In the genomic region with DNA sequence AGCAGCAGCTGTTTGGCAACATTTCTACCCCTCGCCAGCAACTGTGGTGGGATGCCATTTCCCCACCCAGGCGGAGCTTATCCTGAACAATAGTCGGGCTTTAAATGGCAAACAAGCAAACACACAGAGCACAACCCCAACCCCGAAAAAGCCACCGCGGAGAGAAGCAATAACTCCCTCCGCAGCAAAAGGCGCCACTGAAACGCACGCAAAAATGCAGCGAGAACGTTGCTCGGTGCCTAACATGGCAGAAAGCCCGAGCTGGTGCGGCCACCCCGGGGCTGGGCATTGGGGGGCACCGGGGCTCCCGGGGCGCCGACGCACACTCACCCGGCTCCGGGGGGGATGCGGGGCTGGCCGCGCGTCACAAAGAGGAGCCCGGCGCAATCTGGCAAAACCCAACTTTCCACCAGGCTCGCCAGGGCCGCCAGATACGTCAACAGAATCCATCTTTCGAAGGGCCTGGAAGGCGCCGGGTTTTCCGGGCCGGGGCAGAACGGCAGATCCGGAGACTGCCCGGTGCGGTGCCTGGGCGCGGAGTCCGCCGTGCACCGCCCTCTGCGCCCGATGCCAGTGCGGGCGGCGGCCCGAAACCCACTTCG, we compare ENCODE assay signal across 10 cellular contexts.
DNase-seq lines count a peak whose midpoint lies in the region; ATAC-seq and TF ChIP-seq lines count a peak whose summit lies in the region.
"Had no signal": no experiment of that assay in that cellular context is flagged by ENCODE, and none has a peak within 500 bp of the region (broad histone marks: within the 10 kb centered on the region; RNA-seq: fewer than 3 reads in every experiment).

No MANE protein-coding gene starts in this region.

- H3K4me1 ChIP-seq in HUES48 (ENCODE audit: control insufficient read depth, insufficient read depth, low read length) = peaks cover 16% of the 10 kb centered on the region
- H3K4me1 ChIP-seq in muscle layer of duodenum (ENCODE audit: control insufficient read depth in 1 of 2, insufficient read depth in 2 of 2, low read length in 2 of 2) = peaks cover 0 to 10% of the 10 kb centered on the region in 2 donors
- H3K4me1 ChIP-seq: foreskin keratinocyte had no signal

- H3K9ac ChIP-seq in HUES48 (ENCODE audit: low read depth, low read length) = no peak overlapping the region

- H3K36me3 ChIP-seq in HUES48 (ENCODE audit: control insufficient read depth, insufficient read depth, low read length) = no peaks in the 10 kb centered on the region
- no peaks in the 10 kb centered on the region for H3K36me3 ChIP-seq in muscle layer of duodenum (ENCODE audit: control insufficient read depth in 1 of 2, insufficient read depth in 2 of 2, low read length in 2 of 2)

- no peaks in the 10 kb centered on the region for H3K9me3 ChIP-seq in HUES48 (ENCODE audit: control insufficient read depth, insufficient read depth, low read length)
- H3K9me3 ChIP-seq in muscle layer of duodenum (ENCODE audit: control insufficient read depth in 1 of 2, low read length in 2 of 2) = no peaks in the 10 kb centered on the region

- DNase-seq in 8988T (peak; percentile 24), coronary artery (ENCODE audit: low spot score) (no peak), iPS-NIHi7 (ENCODE audit: extremely low spot score) (no peak)
- no peak for DNase-seq in effector CD4-positive, alpha-beta T cell
- DNase-seq: foreskin keratinocyte, OCI-M1 had no signal

- no peak for TF ChIP-seq CTCF in coronary artery (IDR thresholded peaks at IDR 0.05)

- H3K27me3 ChIP-seq in HUES48 (ENCODE audit: control insufficient read depth, insufficient read depth, low read length) (peaks cover 86% of the 10 kb centered on the region), muscle layer of duodenum (ENCODE audit: low read depth, low read length) (no peaks in the 10 kb centered on the region)

- ATAC-seq in GM21619 (IDR thresholded peaks at IDR 0.05; ENCODE audit: unreplicated experiment) (no peak), GM19452 (IDR thresholded peaks at IDR 0.05; ENCODE audit: unreplicated experiment) (no peak)
- ATAC-seq: foreskin keratinocyte had no signal

- H3K4me3 ChIP-seq in HUES48 (ENCODE audit: low read depth, low read length) (peak overlapping the region; percentile 65), coronary artery (peak overlapping the region; percentile 81), muscle layer of duodenum (ENCODE audit: low read depth in 1 of 2, low read length in 2 of 2) (peak overlapping the region; percentile 67 to 69)

- H3K27ac ChIP-seq in HUES48 (ENCODE audit: low read depth, low read length) (no peak overlapping the region), coronary artery (peak overlapping the region; percentile 41 to 80), muscle layer of duodenum (ENCODE audit: low read length) (no peak overlapping the region)
- H3K27ac ChIP-seq: foreskin keratinocyte had no signal

Comparison
In these comparisons a context has a peak if more than half of its experiments do, and no peak if none do; other contexts are left out.
1. H3K27ac ChIP-seq: peak in coronary artery (2 of 2); none in HUES48 (single experiment) and muscle layer of duodenum (single experiment).
2. Peak in every context shown above with its lines, with median percentiles within 50 percentile points of each other: H3K4me3 ChIP-seq.